Comparison of ENCODE assay signal across 1 cellular context in the genomic region with DNA sequence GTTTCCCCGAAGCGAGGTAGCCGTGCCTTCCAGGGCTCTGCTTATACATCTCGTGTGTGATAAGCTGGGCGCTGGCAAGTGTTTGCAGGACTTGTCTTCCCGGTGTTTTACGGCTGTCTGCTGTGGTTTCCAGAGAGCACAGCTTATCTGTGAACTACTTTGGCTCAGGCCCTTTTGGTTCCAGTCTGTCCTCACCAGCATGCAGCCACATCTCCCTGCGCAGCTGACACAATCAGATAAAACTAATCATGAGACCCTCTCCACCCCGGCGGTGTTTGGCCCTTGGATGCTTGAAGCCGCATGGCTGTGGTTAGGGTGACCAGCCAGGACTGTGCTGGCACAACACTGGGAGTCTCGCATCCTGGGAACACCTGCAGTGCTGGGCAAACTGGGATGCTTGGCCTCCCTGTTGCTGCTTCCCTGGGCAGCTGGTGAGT.
TF ChIP-seq lines count a peak whose summit lies in the region.

No MANE protein-coding gene starts in this region.

TF ChIP-seq in HEK293, 187 proteins besides CTCF, POLR2A, EP300 and RAD21:
- TF ChIP-seq ZXDB (tag by site-specific recombination; IDR thresholded peaks at IDR 0.05): peak; percentile 78
- peak; percentile 34; the same call in 1 of the 2 replicates for TF ChIP-seq ZBTB20 (tag by site-specific recombination; IDR thresholded peaks at IDR 0.05)
- TF ChIP-seq, protein P1, sequence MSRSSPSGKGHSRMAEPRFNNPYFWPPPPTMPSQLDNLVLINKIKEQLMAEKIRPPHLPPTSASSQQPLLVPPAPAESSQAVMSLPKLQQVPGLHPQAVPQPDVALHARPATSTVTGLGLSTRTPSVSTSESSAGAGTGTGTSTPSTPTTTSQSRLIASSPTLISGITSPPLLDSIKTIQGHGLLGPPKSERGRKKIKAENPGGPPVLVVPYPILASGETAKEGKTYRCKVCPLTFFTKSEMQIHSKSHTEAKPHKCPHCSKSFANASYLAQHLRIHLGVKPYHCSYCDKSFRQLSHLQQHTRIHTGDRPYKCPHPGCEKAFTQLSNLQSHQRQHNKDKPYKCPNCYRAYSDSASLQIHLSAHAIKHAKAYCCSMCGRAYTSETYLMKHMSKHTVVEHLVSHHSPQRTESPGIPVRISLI (tag by site-specific recombination; IDR thresholded peaks at IDR 0.05): no peak
- peak; percentile 58 for TF ChIP-seq ZNF600 (tag by site-specific recombination; IDR thresholded peaks at IDR 0.05)
- peak; percentile 47 for TF ChIP-seq ZNF335 (tag by site-specific recombination; conservative IDR thresholded peaks at IDR 0.05)
- TF ChIP-seq ZSCAN30 (tag by site-specific recombination; IDR thresholded peaks at IDR 0.05): peak; percentile 67; the same call in 1 of the 2 replicates
- peak; percentile 51; the same call in 1 of the 2 replicates for TF ChIP-seq TRIM28 (IDR thresholded peaks at IDR 0.05; ENCODE audit: borderline replicate concordance, low read length)
- peak; percentile 56 for TF ChIP-seq FEZF1 (tag by site-specific recombination; IDR thresholded peaks at IDR 0.05)
- TF ChIP-seq ZNF530 (tag by site-specific recombination; IDR thresholded peaks at IDR 0.05; ENCODE audit: low read depth): no peak
- TF ChIP-seq, protein P2, sequence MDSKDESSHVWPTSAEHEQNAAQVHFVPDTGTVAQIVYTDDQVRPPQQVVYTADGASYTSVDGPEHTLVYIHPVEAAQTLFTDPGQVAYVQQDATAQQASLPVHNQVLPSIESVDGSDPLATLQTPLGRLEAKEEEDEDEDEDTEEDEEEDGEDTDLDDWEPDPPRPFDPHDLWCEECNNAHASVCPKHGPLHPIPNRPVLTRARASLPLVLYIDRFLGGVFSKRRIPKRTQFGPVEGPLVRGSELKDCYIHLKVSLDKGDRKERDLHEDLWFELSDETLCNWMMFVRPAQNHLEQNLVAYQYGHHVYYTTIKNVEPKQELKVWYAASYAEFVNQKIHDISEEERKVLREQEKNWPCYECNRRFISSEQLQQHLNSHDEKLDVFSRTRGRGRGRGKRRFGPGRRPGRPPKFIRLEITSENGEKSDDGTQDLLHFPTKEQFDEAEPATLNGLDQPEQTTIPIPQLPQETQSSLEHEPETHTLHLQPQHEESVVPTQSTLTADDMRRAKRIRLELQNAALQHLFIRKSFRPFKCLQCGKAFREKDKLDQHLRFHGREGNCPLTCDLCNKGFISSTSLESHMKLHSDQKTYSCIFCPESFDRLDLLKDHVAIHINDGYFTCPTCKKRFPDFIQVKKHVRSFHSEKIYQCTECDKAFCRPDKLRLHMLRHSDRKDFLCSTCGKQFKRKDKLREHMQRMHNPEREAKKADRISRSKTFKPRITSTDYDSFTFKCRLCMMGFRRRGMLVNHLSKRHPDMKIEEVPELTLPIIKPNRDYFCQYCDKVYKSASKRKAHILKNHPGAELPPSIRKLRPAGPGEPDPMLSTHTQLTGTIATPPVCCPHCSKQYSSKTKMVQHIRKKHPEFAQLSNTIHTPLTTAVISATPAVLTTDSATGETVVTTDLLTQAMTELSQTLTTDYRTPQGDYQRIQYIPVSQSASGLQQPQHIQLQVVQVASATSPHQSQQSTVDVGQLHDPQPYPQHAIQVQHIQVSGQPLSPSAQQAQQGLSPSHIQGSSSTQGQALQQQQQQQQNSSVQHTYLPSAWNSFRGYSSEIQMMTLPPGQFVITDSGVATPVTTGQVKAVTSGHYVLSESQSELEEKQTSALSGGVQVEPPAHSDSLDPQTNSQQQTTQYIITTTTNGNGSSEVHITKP (tag by site-specific recombination; IDR thresholded peaks at IDR 0.05): 0 out of 2 replicates have a peak, but pooled peaks have one; percentile 32
- TF ChIP-seq ZNF843 (tag by site-specific recombination; IDR thresholded peaks at IDR 0.05): 0 out of 2 replicates have a peak, but pooled peaks have one; percentile 35
- peak; percentile 99 for TF ChIP-seq ZIC2 (tag by site-specific recombination; IDR thresholded peaks at IDR 0.05)
- no peak for TF ChIP-seq KLF16 (tag by site-specific recombination; IDR thresholded peaks at IDR 0.05)
- TF ChIP-seq ZNF416 (tag by site-specific recombination; IDR thresholded peaks at IDR 0.05): no peak
- no peak for TF ChIP-seq ZNF112 (tag by site-specific recombination; IDR thresholded peaks at IDR 0.05)
